ENCODE assay signal across 24 cellular contexts in genomic region chrX:110293658-110294453, GRCh38.
"Had no signal": no experiment of that assay in that cellular context is flagged by ENCODE, and none has a peak within 500 bp of the region (broad histone marks: within the 10 kb centered on the region; RNA-seq: fewer than 3 reads in every experiment).

No MANE protein-coding gene starts in this region.

- DNase-seq: activated CD4-positive, alpha-beta memory T cell treated with anti-CD3 and anti-CD28 coated beads, Interleukin-2, amount 10 ng/mL, durations not matched to agents 7 days and 5 days; activated CD4-positive, alpha-beta T cell treated with anti-CD3 and anti-CD28 coated beads for 4 hours; activated CD8-positive, alpha-beta memory T cell treated with anti-CD3 and anti-CD28 coated beads, Interleukin-2, amount 10 ng/mL, durations not matched to agents 7 days and 5 days; activated gamma-delta T cell; activated naive CD4-positive, alpha-beta T cell treated with anti-CD3 and anti-CD28 coated beads, Interleukin-2, amount 50 U/mL, for 16 hours; activated T-cell treated with anti-CD3 and anti-CD28 coated beads for 4 hours; aorta; endodermal cell; foreskin fibroblast; immature natural killer cell; kidney glomerular epithelial cell; left lung; naive thymus-derived CD8-positive, alpha-beta T cell; small intestine; stimulated activated CD4-positive, alpha-beta T cell treated with anti-CD3 and anti-CD28 coated beads, Interleukin-15, amount 100 ng/mL, for 24 hours; stimulated activated CD8-positive, alpha-beta memory T cell treated with anti-CD3 and anti-CD28 coated beads, Interleukin-4, amount 100 ng/mL, for 48 hours; stimulated activated naive B cell treated with anti-CD40 and anti-IgM and Interleukin-4, amounts not matched to agents 10 μg/mL and 1 μg/mL and 100 μg/mL, for 72 hours; SW 1271 had no signal

- FAIRE-seq: small intestine had no signal

- H3K27ac ChIP-seq: coronary artery, epithelial cell of prostate, left lung, thoracic aorta, vagina had no signal

- H3K4me3 ChIP-seq: coronary artery, left lung, lung, thoracic aorta, vagina had no signal

- H3K27me3 ChIP-seq: left lung, vagina had no signal

- ATAC-seq: activated CD8-positive, alpha-beta memory T cell treated with anti-CD3 and anti-CD28 coated beads, Interleukin-2, amount 10 ng/mL, durations not matched to agents 7 days and 5 days; left lung; naive thymus-derived CD8-positive, alpha-beta T cell; sciatic nerve; stimulated activated naive B cell treated with anti-CD40 and anti-IgM and Interleukin-4, amounts not matched to agents 10 μg/mL and 1 μg/mL and 100 μg/mL, for 72 hours had no signal

- H3K4me1 ChIP-seq: left lung, vagina had no signal

- H3K36me3 ChIP-seq: left lung, thoracic aorta, vagina had no signal

- H3K9me3 ChIP-seq: thoracic aorta, vagina had no signal
